21 cellular contexts compared by ENCODE assay signal in the genomic region with DNA sequence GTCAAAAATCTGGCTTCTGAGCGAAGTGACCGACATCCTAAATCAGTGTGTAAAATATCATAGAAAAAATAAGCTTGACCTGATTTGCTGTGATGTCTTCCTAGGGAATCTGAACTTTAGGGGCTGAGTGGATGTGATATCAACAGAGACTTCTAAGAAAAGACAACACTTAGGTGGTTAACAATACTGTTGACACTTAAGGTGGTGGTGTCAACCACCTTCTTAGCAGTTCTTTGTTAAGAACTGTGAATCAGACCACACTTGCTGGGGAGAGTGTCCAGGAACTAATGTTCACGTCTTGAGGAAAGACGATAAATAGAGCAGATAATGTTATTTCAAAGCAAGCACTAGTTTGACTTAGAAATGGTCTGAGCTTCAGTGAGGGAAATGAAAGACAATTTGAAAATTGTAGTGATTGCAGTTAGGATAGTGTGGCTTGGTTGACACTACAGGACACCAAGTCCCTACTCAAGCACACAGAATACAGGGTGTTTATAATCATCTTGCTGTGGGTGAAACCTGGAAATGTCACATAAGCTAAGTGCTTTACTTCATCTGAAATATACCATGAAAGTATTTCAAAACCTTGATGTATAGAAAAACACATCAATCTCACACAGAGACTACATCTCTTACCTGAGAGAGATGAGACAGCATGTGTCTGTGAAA.
"Had no signal": no experiment of that assay in that cellular context is flagged by ENCODE, and none has a peak within 500 bp of the region (broad histone marks: within the 10 kb centered on the region; RNA-seq: fewer than 3 reads in every experiment).

No MANE protein-coding gene starts in this region.

- H3K27ac ChIP-seq: RWPE1 had no signal

- FAIRE-seq: HepG2 had no signal

- H3K27me3 ChIP-seq: MG63 had no signal

- H3K36me3 ChIP-seq: MG63 had no signal

- DNase-seq: IMR-90, Karpas-422, KG1, MG63, NCI-H1092, NCI-H1105 treated with DMSO at 0.1 percent for 48 hours, NCI-H1417 treated with DMSO at 0.1 percent for 48 hours, NCI-H146, NCI-H1694 treated with DMSO at 0.1 percent for 48 hours, NCI-H1930, NCI-H2081, NCI-H2107, NCI-H2227 treated with DMSO at 0.1 percent for 48 hours, NCI-H524 treated with DMSO at 0.1 percent for 48 hours, NCI-H69, NCI-H774, PC-3, SHP77 had no signal

- H3K4me3 ChIP-seq: MG63 had no signal

- ATAC-seq: HepG2, Panc1, PC-3 had no signal

- H3K9me3 ChIP-seq: MG63 had no signal
